20 cellular contexts compared by ENCODE assay signal in genomic region chr10:11893749-11894278, GRCh38.
A peak's percentile ranks its signal among the peaks of the same experiment; 100 is the strongest.
DNase-seq lines count a peak whose midpoint lies in the region; ATAC-seq and TF ChIP-seq lines count a peak whose summit lies in the region.
"Had no signal": no experiment of that assay in that cellular context is flagged by ENCODE, and none has a peak within 500 bp of the region (broad histone marks: within the 10 kb centered on the region; RNA-seq: fewer than 3 reads in every experiment).

No MANE protein-coding gene starts in this region.

- H3K4me2 ChIP-seq in H9 (ENCODE audit: insufficient read depth, insufficient read length, low read length): no peak overlapping the region
- H3K4me2 ChIP-seq: BLaER1 had no signal

- no peaks in the 10 kb centered on the region for H4K20me1 ChIP-seq in H9 (ENCODE audit: control insufficient read depth, insufficient read depth, insufficient read length)
- H4K20me1 ChIP-seq: BLaER1 had no signal

- DNase-seq in H9 (peak; percentile 27), RWPE2 (ENCODE audit: low spot score) (no peak), epithelial cell of prostate (ENCODE audit: low read depth, low spot score) (no peak), thyroid gland (no peak)
- no peak for DNase-seq in NK-92 treated with Interleukin-12 subunit alpha and Interleukin-12 subunit beta, amount 100 ng/mL, for 24 hours (lab: John Stamatoyannopoulos, UW)
- DNase-seq: ACHN; CD4-positive, alpha-beta memory T cell; GOT3; KBM-7; NCI-H1105; NCI-H146; NCI-H2081 treated with DMSO at 0.1 percent for 48 hours; NCI-H748 treated with DMSO at 0.1 percent for 48 hours; SJCRH30; T-helper 1 cell had no signal

- H3K27me3 Mint-ChIP-seq in H9 (ENCODE audit: low read depth): no peaks in the 10 kb centered on the region
- H3K27me3 Mint-ChIP-seq: CD4-positive, alpha-beta memory T cell had no signal

- no peaks in the 10 kb centered on the region for H3K4me1 ChIP-seq in H9 (ENCODE audit: insufficient read depth, low read length)
- H3K4me1 ChIP-seq in RWPE2 (ENCODE audit: insufficient read depth, poor library complexity, severe bottlenecking): peaks cover 15% of the 10 kb centered on the region
- peaks cover 20 to 26% of the 10 kb centered on the region in 2 donors for H3K4me1 ChIP-seq in thyroid gland

- H3T11ph ChIP-seq in H9 (ENCODE audit: low read length): no peak overlapping the region

- no peaks in the 10 kb centered on the region for H3K79me2 ChIP-seq in H9 (ENCODE audit: insufficient read depth, low read length)

- H3K4me3 ChIP-seq in RWPE2 (ENCODE audit: severe bottlenecking) (no peak overlapping the region), thyroid gland (replicated peaks in 1 of 3) (no peak overlapping the region)
- H3K4me3 ChIP-seq: BLaER1, SJCRH30 had no signal

- H3K23me2 ChIP-seq in H9 (ENCODE audit: insufficient read length, low read depth, low read length, poor library complexity, severe bottlenecking): no peaks in the 10 kb centered on the region

- no peak for ATAC-seq in RWPE2 (ENCODE audit: low read depth)
- no peak for ATAC-seq in GM18517 (IDR thresholded peaks at IDR 0.05; ENCODE audit: unreplicated experiment)
- ATAC-seq in HG02798 (IDR thresholded peaks at IDR 0.05; ENCODE audit: poor library complexity, unreplicated experiment): no peak
- ATAC-seq: HepG2 had no signal

- no peaks in the 10 kb centered on the region for H3K79me1 ChIP-seq in H9 (ENCODE audit: insufficient read depth, low read depth, low read length, poor library complexity, severe bottlenecking)

- WGBS in H9 (ENCODE audit: extremely low coverage, insufficient read length, low lambda C conversion rate): no CpG with 5 or more reads among the region's 22 CpGs
- WGBS in thyroid gland, 2 donors: 95 to 96% methylated on average over 12 to 19 of the region's 22 CpGs

- no peak overlapping the region for H2BK20ac ChIP-seq in H9 (ENCODE audit: low read depth, low read length, poor library complexity, severe bottlenecking)

- H3K4me1 Mint-ChIP-seq in H9: peaks cover 0 to 10% of the 10 kb centered on the region in 2 experiments

- no peak overlapping the region for H4K5ac ChIP-seq in H9 (ENCODE audit: insufficient read length, low read depth, low read length)

- no peak overlapping the region for H4K8ac ChIP-seq in H9 (replicated peaks; ENCODE audit: insufficient read length, low read depth, low read length)

- no peak overlapping the region for H2BK12ac ChIP-seq in H9 (ENCODE audit: insufficient read length, low read depth, low read length)

- H3K36me3 Mint-ChIP-seq in H9 (ENCODE audit: insufficient read depth in 1 of 3, low read depth in 3 of 3): no peaks in the 10 kb centered on the region
- H3K36me3 Mint-ChIP-seq: CD4-positive, alpha-beta memory T cell had no signal

- H3K4ac ChIP-seq in H9 (ENCODE audit: low read depth, low read length): no peak overlapping the region

- no peak overlapping the region for H3K18ac ChIP-seq in H9 (ENCODE audit: insufficient read length, low read depth, low read length)

- TF ChIP-seq POLR2A in thyroid gland (IDR thresholded peaks at IDR 0.05): no peak

- H3K4me3 Mint-ChIP-seq in H9: no peak overlapping the region
- H3K4me3 Mint-ChIP-seq: CD4-positive, alpha-beta memory T cell had no signal

- H2AK5ac ChIP-seq in H9 (ENCODE audit: insufficient read length, low read length): no peak overlapping the region

- H3K9me3 ChIP-seq in H9 (ENCODE audit: control insufficient read depth, low read depth, low read length): no peaks in the 10 kb centered on the region
- H3K9me3 ChIP-seq in RWPE2 (ENCODE audit: severe bottlenecking): no peaks in the 10 kb centered on the region
- H3K9me3 ChIP-seq in thyroid gland: no peaks in the 10 kb centered on the region
- H3K9me3 ChIP-seq: BLaER1, SJCRH30 had no signal

- H3K36me3 ChIP-seq in RWPE2 (ENCODE audit: low read depth) (no peaks in the 10 kb centered on the region), thyroid gland (no peaks in the 10 kb centered on the region)
- H3K36me3 ChIP-seq: BLaER1, SJCRH30 had no signal

- no peak overlapping the region for H3K9ac ChIP-seq in H9 (ENCODE audit: extremely low read depth, insufficient read length, low read length)
- H3K9ac ChIP-seq: BLaER1 had no signal

- no peak overlapping the region for H3K27ac Mint-ChIP-seq in H9
- H3K27ac Mint-ChIP-seq: CD4-positive, alpha-beta memory T cell had no signal

- H2BK15ac ChIP-seq in H9 (ENCODE audit: low read depth, low read length): no peak overlapping the region

- no peaks in the 10 kb centered on the region; a peak in 1 of 5 replicates for H3K9me3 Mint-ChIP-seq in H9

- intact Hi-C loops in thyroid gland (cut with DNase I): no loop called here

- H4K91ac ChIP-seq in H9 (ENCODE audit: insufficient read length, low read depth, low read length): no peak overlapping the region

- no peak overlapping the region for H2BK120ac ChIP-seq in H9 (ENCODE audit: low read depth, low read length, poor library complexity, severe bottlenecking)

- no peak overlapping the region for H3K27ac ChIP-seq in H9 (ENCODE audit: insufficient read length, low read depth, low read length)
- H3K27ac ChIP-seq in RWPE2 (ENCODE audit: poor library complexity, severe bottlenecking): peak overlapping the region; percentile 100
- H3K27ac ChIP-seq in epithelial cell of prostate: peak overlapping the region; percentile 15
- peak overlapping the region; percentile 68 to 91 (median 80) for H3K27ac ChIP-seq in thyroid gland
- H3K27ac ChIP-seq: BLaER1, HL-60, SJCRH30 had no signal

- H3K14ac ChIP-seq in H9 (ENCODE audit: insufficient read depth, low read length): no peak overlapping the region

- no peak overlapping the region for H2AFZ ChIP-seq in H9 (ENCODE audit: low read length)

- no peak for TF ChIP-seq CTCF in H9 (conservative IDR thresholded peaks at IDR 0.05)
- TF ChIP-seq CTCF in RWPE2 (IDR thresholded peaks at IDR 0.05; ENCODE audit: poor library complexity, severe bottlenecking): no peak
- TF ChIP-seq CTCF in thyroid gland (IDR thresholded peaks at IDR 0.05): no peak

- H3K56ac ChIP-seq in H9 (ENCODE audit: insufficient read length, low read depth, low read length): no peak overlapping the region

- H3K27me3 ChIP-seq in H9 (ENCODE audit: insufficient read depth, low read length): no peaks in the 10 kb centered on the region
- no peaks in the 10 kb centered on the region for H3K27me3 ChIP-seq in RWPE2 (ENCODE audit: insufficient read depth, poor library complexity, severe bottlenecking)
- H3K27me3 ChIP-seq in thyroid gland: no peaks in the 10 kb centered on the region
- H3K27me3 ChIP-seq: BLaER1, SJCRH30 had no signal

- no peak overlapping the region for H3K23ac ChIP-seq in H9 (ENCODE audit: insufficient read length, low read depth, low read length)

- no peak overlapping the region for H2BK5ac ChIP-seq in H9 (ENCODE audit: insufficient read length, low read length)
